In genomic region chr17:57210224-57210553, GRCh38 we compare ENCODE assay signal across 1 cellular context.
TF ChIP-seq lines count a peak whose summit lies in the region.

No MANE protein-coding gene starts in this region.

TF ChIP-seq in WTC11, 78 proteins besides CTCF, POLR2A, EP300 and RAD21 (continued from another document):
- TF ChIP-seq ZSCAN18 (CRISPR knock-in tag; IDR thresholded peaks at IDR 0.05) (no peak), CREM (CRISPR knock-in tag; IDR thresholded peaks at IDR 0.05) (no peak), FOXP1 (CRISPR knock-in tag; IDR thresholded peaks at IDR 0.05; ENCODE audit: borderline replicate concordance) (no peak)
- TF ChIP-seq, protein P1, sequence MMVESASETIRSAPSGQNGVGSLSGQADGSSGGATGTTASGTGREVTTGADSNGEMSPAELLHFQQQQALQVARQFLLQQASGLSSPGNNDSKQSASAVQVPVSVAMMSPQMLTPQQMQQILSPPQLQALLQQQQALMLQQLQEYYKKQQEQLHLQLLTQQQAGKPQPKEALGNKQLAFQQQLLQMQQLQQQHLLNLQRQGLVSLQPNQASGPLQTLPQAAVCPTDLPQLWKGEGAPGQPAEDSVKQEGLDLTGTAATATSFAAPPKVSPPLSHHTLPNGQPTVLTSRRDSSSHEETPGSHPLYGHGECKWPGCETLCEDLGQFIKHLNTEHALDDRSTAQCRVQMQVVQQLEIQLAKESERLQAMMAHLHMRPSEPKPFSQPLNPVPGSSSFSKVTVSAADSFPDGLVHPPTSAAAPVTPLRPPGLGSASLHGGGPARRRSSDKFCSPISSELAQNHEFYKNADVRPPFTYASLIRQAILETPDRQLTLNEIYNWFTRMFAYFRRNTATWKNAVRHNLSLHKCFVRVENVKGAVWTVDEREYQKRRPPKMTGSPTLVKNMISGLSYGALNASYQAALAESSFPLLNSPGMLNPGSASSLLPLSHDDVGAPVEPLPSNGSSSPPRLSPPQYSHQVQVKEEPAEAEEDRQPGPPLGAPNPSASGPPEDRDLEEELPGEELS (CRISPR knock-in tag; IDR thresholded peaks at IDR 0.05) = no peak
